20 cellular contexts compared by ENCODE assay signal in genomic region chr5:8934455-8934854, GRCh38.
A peak's percentile ranks its signal among the peaks of the same experiment; 100 is the strongest.
DNase-seq lines count a peak whose midpoint lies in the region; ATAC-seq and TF ChIP-seq lines count a peak whose summit lies in the region.
"Had no signal": no experiment of that assay in that cellular context is flagged by ENCODE, and none has a peak within 500 bp of the region (broad histone marks: within the 10 kb centered on the region; RNA-seq: fewer than 3 reads in every experiment).

No MANE protein-coding gene starts in this region.

- no peak overlapping the region for H3K9ac ChIP-seq in endodermal cell (ENCODE audit: extremely low read depth, low read length, poor library complexity, severe bottlenecking)
- H3K9ac ChIP-seq: BLaER1 had no signal

- H3K36me3 Mint-ChIP-seq in endodermal cell (ENCODE audit: low read depth), result no peaks in the 10 kb centered on the region
- H3K36me3 Mint-ChIP-seq in activated naive CD4-positive, alpha-beta T cell treated with anti-CD3 and anti-CD28 coated beads for 36 hours (ENCODE audit: low read depth), result no peaks in the 10 kb centered on the region
- H3K36me3 Mint-ChIP-seq: CD14-positive monocyte; CD4-positive, alpha-beta memory T cell had no signal

- no peak overlapping the region for H3K27ac ChIP-seq in RWPE2 (ENCODE audit: poor library complexity, severe bottlenecking)
- H3K27ac ChIP-seq in endodermal cell (ENCODE audit: low read depth, low read length), result no peak overlapping the region
- H3K27ac ChIP-seq in osteoblast (ENCODE audit: low read depth, low read length), result no peak overlapping the region
- no peak overlapping the region for H3K27ac ChIP-seq in ascending aorta
- H3K27ac ChIP-seq: BLaER1 had no signal

- no peaks in the 10 kb centered on the region for H3K27me3 ChIP-seq in RWPE2 (ENCODE audit: insufficient read depth, poor library complexity, severe bottlenecking)
- no peaks in the 10 kb centered on the region for H3K27me3 ChIP-seq in endodermal cell (ENCODE audit: control insufficient read depth, insufficient read depth, low read length, poor library complexity, severe bottlenecking)
- no peaks in the 10 kb centered on the region for H3K27me3 ChIP-seq in osteoblast (ENCODE audit: insufficient read depth, low read length)
- H3K27me3 ChIP-seq in ascending aorta, result no peaks in the 10 kb centered on the region
- H3K27me3 ChIP-seq: BLaER1 had no signal

- H3K4me1 ChIP-seq in RWPE2 (ENCODE audit: insufficient read depth, poor library complexity, severe bottlenecking) (no peaks in the 10 kb centered on the region), endodermal cell (ENCODE audit: control insufficient read depth, insufficient read depth, low read length) (no peaks in the 10 kb centered on the region), osteoblast (ENCODE audit: insufficient read depth, low read length) (no peaks in the 10 kb centered on the region), ascending aorta (no peaks in the 10 kb centered on the region)
- H3K4me1 ChIP-seq: BLaER1 had no signal

- no peaks in the 10 kb centered on the region for H3K4me1 Mint-ChIP-seq in endodermal cell
- H3K4me1 Mint-ChIP-seq in activated naive CD4-positive, alpha-beta T cell treated with anti-CD3 and anti-CD28 coated beads for 36 hours (ENCODE audit: low read depth), result no peaks in the 10 kb centered on the region
- H3K4me1 Mint-ChIP-seq: CD14-positive monocyte; CD4-positive, alpha-beta memory T cell had no signal

- H3K4me3 Mint-ChIP-seq in endodermal cell, result no peak overlapping the region
- H3K4me3 Mint-ChIP-seq in activated naive CD4-positive, alpha-beta T cell treated with anti-CD3 and anti-CD28 coated beads for 36 hours, result no peak overlapping the region
- H3K4me3 Mint-ChIP-seq: CD14-positive monocyte; CD4-positive, alpha-beta memory T cell; HFFc6 had no signal

- H3K4me3 ChIP-seq in RWPE2 (ENCODE audit: severe bottlenecking), result no peak overlapping the region
- no peak overlapping the region for H3K4me3 ChIP-seq in endodermal cell (ENCODE audit: low read length)
- no peak overlapping the region for H3K4me3 ChIP-seq in osteoblast (ENCODE audit: insufficient read depth, low read length)
- no peak overlapping the region for H3K4me3 ChIP-seq in ascending aorta
- H3K4me3 ChIP-seq: BLaER1 had no signal

- no peak overlapping the region for H2AFZ ChIP-seq in osteoblast (ENCODE audit: low read length)

- no peak overlapping the region for H3K27ac Mint-ChIP-seq in endodermal cell
- H3K27ac Mint-ChIP-seq in activated naive CD4-positive, alpha-beta T cell treated with anti-CD3 and anti-CD28 coated beads for 36 hours, result no peak overlapping the region
- H3K27ac Mint-ChIP-seq: CD14-positive monocyte; CD4-positive, alpha-beta memory T cell; HFFc6 had no signal

- H3K9me3 Mint-ChIP-seq in endodermal cell, result peaks cover 4% of the 10 kb centered on the region
- H3K9me3 Mint-ChIP-seq in activated naive CD4-positive, alpha-beta T cell treated with anti-CD3 and anti-CD28 coated beads for 36 hours, result peaks cover 9% of the 10 kb centered on the region
- H3K9me3 Mint-ChIP-seq: HFFc6 had no signal

- intact Hi-C loops in activated naive CD4-positive, alpha-beta T cell treated with anti-CD3 and anti-CD28 coated beads for 36 hours (cut with micrococcal nuclease), result no loop called here
- intact Hi-C loops in ascending aorta (cut with DNase I), result no loop called here

- no peaks in the 10 kb centered on the region for H3K79me2 ChIP-seq in osteoblast (ENCODE audit: insufficient read depth, low read length)

- H3K9me3 ChIP-seq in RWPE2 (ENCODE audit: severe bottlenecking), result peaks cover 4% of the 10 kb centered on the region
- no peaks in the 10 kb centered on the region for H3K9me3 ChIP-seq in endodermal cell (ENCODE audit: control insufficient read depth, low read length)
- H3K9me3 ChIP-seq in osteoblast (ENCODE audit: low read depth, low read length), result no peaks in the 10 kb centered on the region
- peaks cover 0 to 12% of the 10 kb centered on the region in 2 donors for H3K9me3 ChIP-seq in ascending aorta

- H3K36me3 ChIP-seq in RWPE2 (ENCODE audit: low read depth) (no peaks in the 10 kb centered on the region), endodermal cell (ENCODE audit: control insufficient read depth, insufficient read depth, low read length) (no peaks in the 10 kb centered on the region), osteoblast (ENCODE audit: insufficient read depth, low read length) (no peaks in the 10 kb centered on the region), ascending aorta (no peaks in the 10 kb centered on the region)
- H3K36me3 ChIP-seq: BLaER1 had no signal

- CTCF ChIA-PET in activated naive CD4-positive, alpha-beta T cell treated with anti-CD3 and anti-CD28 coated beads for 36 hours (lab: Charles Lee), result no interaction called here

- H3K27me3 Mint-ChIP-seq in endodermal cell (ENCODE audit: insufficient read depth), result no peaks in the 10 kb centered on the region
- no peaks in the 10 kb centered on the region for H3K27me3 Mint-ChIP-seq in activated naive CD4-positive, alpha-beta T cell treated with anti-CD3 and anti-CD28 coated beads for 36 hours (ENCODE audit: low read depth)
- H3K27me3 Mint-ChIP-seq: CD4-positive, alpha-beta memory T cell had no signal

- TF ChIP-seq CTCF in RWPE2 (IDR thresholded peaks at IDR 0.05; ENCODE audit: poor library complexity, severe bottlenecking) (no peak), endodermal cell (conservative IDR thresholded peaks at IDR 0.05) (no peak), osteoblast (IDR thresholded peaks at IDR 0.05; ENCODE audit: extremely low read depth, low read depth, low read length) (no peak), ascending aorta (IDR thresholded peaks at IDR 0.05) (no peak)

- WGBS in endodermal cell (ENCODE audit: insufficient coverage in 1 of 2, insufficient read length in 1 of 2), 2 experiments, result 90% methylated on average over 1 of the region's 1 CpG; no CpG with 5 or more reads in 1 of the 2 experiments

- no peak overlapping the region for H3K4me2 ChIP-seq in osteoblast (ENCODE audit: insufficient read depth, low read length)
- H3K4me2 ChIP-seq: BLaER1 had no signal

- H4K20me1 ChIP-seq in osteoblast (ENCODE audit: insufficient read depth, low read length), result no peaks in the 10 kb centered on the region
- H4K20me1 ChIP-seq: BLaER1 had no signal

- no peak for DNase-seq in RWPE2 (ENCODE audit: low spot score)
- DNase-seq in endodermal cell, result peak; percentile 59
- DNase-seq in iPS-NIHi7 (ENCODE audit: extremely low spot score), result peak; percentile 21
- DNase-seq in osteoblast (ENCODE audit: insufficient read length, low spot score, missing footprints), result peak; percentile 49
- DNase-seq in activated naive CD4-positive, alpha-beta T cell treated with anti-CD3 and anti-CD28 coated beads for 36 hours, result no peak
- DNase-seq in AML-193 (lab: John Stamatoyannopoulos, UW), result no peak
- DNase-seq in ascending aorta (ENCODE audit: low spot score in 2 of 2), result no peak
- DNase-seq: ACHN; CD4-positive, alpha-beta memory T cell; DMS153; DMS79; GF-D8; GOT3; H7; HFFc6; IMR-90 had no signal

- ATAC-seq in RWPE2 (ENCODE audit: low read depth), result peak; percentile 42; the same call in 1 of the 3 replicates
- ATAC-seq in GM18520 (IDR thresholded peaks at IDR 0.05; ENCODE audit: unreplicated experiment), result no peak
- ATAC-seq: HCT116 had no signal

Comparison
In these comparisons a context has a peak if more than half of its experiments do, and no peak if none do; other contexts are left out.
1. DNase-seq: peak in endodermal cell (single experiment), iPS-NIHi7 (single experiment) and osteoblast (single experiment); none in RWPE2 (single experiment), activated naive CD4-positive, alpha-beta T cell treated with anti-CD3 and anti-CD28 coated beads for 36 hours (single experiment), AML-193 (0 of 2) and ascending aorta (0 of 2).